Comparison of ENCODE assay signal across 15 cellular contexts in the genomic region with DNA sequence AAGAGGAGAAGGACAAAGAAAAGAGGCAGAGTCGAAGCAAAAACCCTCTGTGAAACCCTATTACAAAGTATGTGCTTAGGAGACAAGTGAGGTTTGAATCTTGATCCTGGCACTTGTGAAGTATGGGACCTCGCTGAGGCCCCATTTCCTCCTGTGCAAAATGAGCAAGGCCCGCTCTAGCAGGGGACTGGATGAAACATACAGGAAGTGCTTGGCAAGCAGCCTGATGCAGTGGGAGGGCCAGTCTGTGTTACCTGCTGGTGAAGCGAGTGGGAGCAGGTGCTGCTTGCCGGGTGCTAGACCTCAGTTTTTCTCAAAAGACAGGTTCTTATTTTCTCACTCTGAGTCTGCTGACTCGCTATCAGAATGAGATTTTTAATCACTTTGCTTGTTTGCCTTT.
DNase-seq lines count a peak whose midpoint lies in the region; ATAC-seq and TF ChIP-seq lines count a peak whose summit lies in the region.
"Had no signal": no experiment of that assay in that cellular context is flagged by ENCODE, and none has a peak within 500 bp of the region (broad histone marks: within the 10 kb centered on the region; RNA-seq: fewer than 3 reads in every experiment).

No MANE protein-coding gene starts in this region.

- intact Hi-C loops in activated CD8-positive, alpha-beta T cell treated with anti-CD3 and anti-CD28 coated beads for 36 hours (cut with micrococcal nuclease): no loop called here

- CTCF ChIA-PET in activated CD8-positive, alpha-beta T cell treated with anti-CD3 and anti-CD28 coated beads for 36 hours (lab: Charles Lee): no interaction called here
- CTCF ChIA-PET in activated CD8-positive, alpha-beta T cell treated with anti-CD3 and anti-CD28 coated beads, Interleukin-2, amount 10 ng/mL, durations not matched to agents 7 days and 5 days (lab: Charles Lee): no interaction called here

- TF ChIP-seq CTCF in activated CD8-positive, alpha-beta T cell treated with anti-CD3 and anti-CD28 coated beads for 36 hours (IDR thresholded peaks at IDR 0.05): no peak
- TF ChIP-seq CTCF in progenitor cell of endocrine pancreas (IDR thresholded peaks at IDR 0.05; ENCODE audit: unreplicated experiment): no peak

- peaks cover 2% of the 10 kb centered on the region for H3K9me3 Mint-ChIP-seq in activated CD8-positive, alpha-beta T cell treated with anti-CD3 and anti-CD28 coated beads for 36 hours
- H3K9me3 Mint-ChIP-seq in activated CD8-positive, alpha-beta T cell treated with anti-CD3 and anti-CD28 coated beads, Interleukin-2, amount 10 ng/mL, durations not matched to agents 7 days and 5 days (ENCODE audit: insufficient read depth): no peaks in the 10 kb centered on the region
- H3K9me3 Mint-ChIP-seq in activated naive CD4-positive, alpha-beta T cell treated with anti-CD3 and anti-CD28 coated beads, Interleukin-2, amount 50 U/mL, for 24 hours: no peaks in the 10 kb centered on the region
- H3K9me3 Mint-ChIP-seq in progenitor cell of endocrine pancreas (ENCODE audit: low read depth): peaks cover 3% of the 10 kb centered on the region

- H3K27ac Mint-ChIP-seq in activated CD8-positive, alpha-beta T cell treated with anti-CD3 and anti-CD28 coated beads for 36 hours: no peak overlapping the region
- H3K27ac Mint-ChIP-seq in activated CD8-positive, alpha-beta T cell treated with anti-CD3 and anti-CD28 coated beads, Interleukin-2, amount 10 ng/mL, durations not matched to agents 7 days and 5 days: no peak overlapping the region
- H3K27ac Mint-ChIP-seq in activated naive CD4-positive, alpha-beta T cell treated with anti-CD3 and anti-CD28 coated beads, Interleukin-2, amount 50 U/mL, for 24 hours: no peak overlapping the region
- peak overlapping the region; percentile 26 for H3K27ac Mint-ChIP-seq in progenitor cell of endocrine pancreas

- H3K27me3 Mint-ChIP-seq in activated CD8-positive, alpha-beta T cell treated with anti-CD3 and anti-CD28 coated beads for 36 hours: peaks cover 20% of the 10 kb centered on the region
- peaks cover 8% of the 10 kb centered on the region for H3K27me3 Mint-ChIP-seq in activated CD8-positive, alpha-beta T cell treated with anti-CD3 and anti-CD28 coated beads, Interleukin-2, amount 10 ng/mL, durations not matched to agents 7 days and 5 days (ENCODE audit: low read depth)
- peaks cover 10% of the 10 kb centered on the region for H3K27me3 Mint-ChIP-seq in activated naive CD4-positive, alpha-beta T cell treated with anti-CD3 and anti-CD28 coated beads, Interleukin-2, amount 50 U/mL, for 24 hours
- peaks cover 8% of the 10 kb centered on the region for H3K27me3 Mint-ChIP-seq in progenitor cell of endocrine pancreas

- POLR2A ChIA-PET in activated CD8-positive, alpha-beta T cell treated with anti-CD3 and anti-CD28 coated beads for 36 hours (lab: Charles Lee): no interaction called here
- POLR2A ChIA-PET in activated CD8-positive, alpha-beta T cell treated with anti-CD3 and anti-CD28 coated beads, Interleukin-2, amount 10 ng/mL, durations not matched to agents 7 days and 5 days (lab: Charles Lee): no interaction called here

- peaks cover 8% of the 10 kb centered on the region for H3K4me1 Mint-ChIP-seq in activated CD8-positive, alpha-beta T cell treated with anti-CD3 and anti-CD28 coated beads for 36 hours (ENCODE audit: low read depth)
- peaks cover 6% of the 10 kb centered on the region for H3K4me1 Mint-ChIP-seq in activated CD8-positive, alpha-beta T cell treated with anti-CD3 and anti-CD28 coated beads, Interleukin-2, amount 10 ng/mL, durations not matched to agents 7 days and 5 days (ENCODE audit: low read depth)
- H3K4me1 Mint-ChIP-seq in activated naive CD4-positive, alpha-beta T cell treated with anti-CD3 and anti-CD28 coated beads, Interleukin-2, amount 50 U/mL, for 24 hours: peaks cover 10% of the 10 kb centered on the region
- H3K4me1 Mint-ChIP-seq in progenitor cell of endocrine pancreas (ENCODE audit: low read depth): no peaks in the 10 kb centered on the region

- ATAC-seq in activated CD8-positive, alpha-beta T cell treated with anti-CD3 and anti-CD28 coated beads for 36 hours: peak; percentile 89
- ATAC-seq in activated CD8-positive, alpha-beta T cell treated with anti-CD3 and anti-CD28 coated beads, Interleukin-2, amount 10 ng/mL, durations not matched to agents 7 days and 5 days: no peak
- no peak for ATAC-seq in GM18511 (IDR thresholded peaks at IDR 0.05; ENCODE audit: unreplicated experiment)

- H3K4me3 Mint-ChIP-seq in activated CD8-positive, alpha-beta T cell treated with anti-CD3 and anti-CD28 coated beads for 36 hours: no peak overlapping the region
- no peak overlapping the region for H3K4me3 Mint-ChIP-seq in activated CD8-positive, alpha-beta T cell treated with anti-CD3 and anti-CD28 coated beads, Interleukin-2, amount 10 ng/mL, durations not matched to agents 7 days and 5 days
- H3K4me3 Mint-ChIP-seq in activated naive CD4-positive, alpha-beta T cell treated with anti-CD3 and anti-CD28 coated beads, Interleukin-2, amount 50 U/mL, for 24 hours: peak overlapping the region; percentile 26
- no peak overlapping the region for H3K4me3 Mint-ChIP-seq in progenitor cell of endocrine pancreas (ENCODE audit: low read depth)

- peak; percentile 31 for DNase-seq in activated CD8-positive, alpha-beta T cell treated with anti-CD3 and anti-CD28 coated beads for 36 hours
- no peak for DNase-seq in activated CD8-positive, alpha-beta T cell treated with anti-CD3 and anti-CD28 coated beads, Interleukin-2, amount 10 ng/mL, durations not matched to agents 7 days and 5 days
- DNase-seq in NCI-H345 treated with DMSO at 0.1 percent for 48 hours (lab: John Stamatoyannopoulos, UW; ENCODE audit: unreplicated experiment) (peak; percentile 35), progenitor cell of endocrine pancreas (ENCODE audit: low spot score, unreplicated experiment) (no peak), HK-2 (ENCODE audit: unreplicated experiment) (no peak), A172 (ENCODE audit: low spot score) (no peak)
- DNase-seq: effector CD4-positive, alpha-beta T cell; foreskin melanocyte; MG63; NCI-H446 treated with DMSO at 0.1 percent for 48 hours; pancreas; SIG-M5; tibial artery had no signal

- no peaks in the 10 kb centered on the region for H3K36me3 Mint-ChIP-seq in activated CD8-positive, alpha-beta T cell treated with anti-CD3 and anti-CD28 coated beads for 36 hours (ENCODE audit: low read depth)
- H3K36me3 Mint-ChIP-seq in activated CD8-positive, alpha-beta T cell treated with anti-CD3 and anti-CD28 coated beads, Interleukin-2, amount 10 ng/mL, durations not matched to agents 7 days and 5 days (ENCODE audit: low read depth): peaks cover 2% of the 10 kb centered on the region
- H3K36me3 Mint-ChIP-seq in activated naive CD4-positive, alpha-beta T cell treated with anti-CD3 and anti-CD28 coated beads, Interleukin-2, amount 50 U/mL, for 24 hours: no peaks in the 10 kb centered on the region
- no peaks in the 10 kb centered on the region for H3K36me3 Mint-ChIP-seq in progenitor cell of endocrine pancreas (ENCODE audit: insufficient read depth)

Comparison
In these comparisons a context has a peak if more than half of its experiments do, and no peak if none do; other contexts are left out.
1. DNase-seq: peak in activated CD8-positive, alpha-beta T cell treated with anti-CD3 and anti-CD28 coated beads for 36 hours (single experiment) and NCI-H345 treated with DMSO at 0.1 percent for 48 hours (single experiment); none in activated CD8-positive, alpha-beta T cell treated with anti-CD3 and anti-CD28 coated beads, Interleukin-2, amount 10 ng/mL, durations not matched to agents 7 days and 5 days (single experiment), progenitor cell of endocrine pancreas (single experiment), HK-2 (single experiment) and A172 (single experiment).